ENCODE assay signal across 9 cellular contexts in the genomic region with DNA sequence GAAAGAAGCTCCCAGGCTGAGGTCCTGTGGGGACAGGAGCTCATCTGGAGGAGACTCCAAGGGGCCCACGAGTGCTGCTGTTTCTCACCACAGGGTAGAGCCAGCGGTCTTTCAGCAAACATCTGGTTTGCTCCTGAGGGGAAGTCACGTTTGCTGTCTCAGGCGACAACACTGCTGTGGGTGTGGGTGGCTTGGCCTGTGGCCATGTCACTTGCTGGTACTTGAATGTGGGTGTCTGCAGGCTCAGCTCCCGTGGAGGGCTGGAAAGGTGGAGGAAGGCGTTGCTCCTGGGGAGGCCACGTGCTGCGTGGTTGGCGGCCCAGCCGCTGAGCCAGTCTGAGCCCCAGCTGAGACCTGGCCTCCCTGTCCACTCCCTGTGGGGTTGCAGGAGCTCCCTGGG. TPM values are rescaled to one million over a fixed set of nuclear protein-coding genes. Genes with fewer than 3 reads are reported as not detected.
DNase-seq lines count a peak whose midpoint lies in the region; ATAC-seq and TF ChIP-seq lines count a peak whose summit lies in the region.
"Had no signal": no experiment of that assay in that cellular context is flagged by ENCODE, and none has a peak within 500 bp of the region (broad histone marks: within the 10 kb centered on the region; RNA-seq: fewer than 3 reads in every experiment).

No MANE protein-coding gene starts in this region.

- no peaks in the 10 kb centered on the region for H3K36me3 ChIP-seq in CD4-positive, CD25-positive, alpha-beta regulatory T cell (ENCODE audit: control insufficient read depth, insufficient read depth, low read length)

- peaks cover 12% of the 10 kb centered on the region for H3K4me1 ChIP-seq in CD4-positive, CD25-positive, alpha-beta regulatory T cell (ENCODE audit: control insufficient read depth, insufficient read depth, low read length, poor library complexity, severe bottlenecking)

- peaks cover 0 to 19% (median 11%) of the 10 kb centered on the region in 4 donors for H3K4me1 Mint-ChIP-seq in CD4-positive, CD25-positive, alpha-beta regulatory T cell
- no peaks in the 10 kb centered on the region for H3K4me1 Mint-ChIP-seq in HFFc6 (ENCODE audit: low read depth)

- no peak overlapping the region for H3K27ac ChIP-seq in CD4-positive, CD25-positive, alpha-beta regulatory T cell (ENCODE audit: insufficient read depth, low read length, poor library complexity, severe bottlenecking)
- H3K27ac ChIP-seq: upper lobe of left lung had no signal

- DNase-seq in CD4-positive, CD25-positive, alpha-beta regulatory T cell, result peak in 2 of 3 donors; percentile 16 to 25
- peak; percentile 74 for DNase-seq in activated CD8-positive, alpha-beta memory T cell treated with anti-CD3 and anti-CD28 coated beads for 24 hours
- DNase-seq in left kidney (ENCODE audit: low read depth, low spot score) (peak; percentile 33), HFFc6 (no peak), COLO668 (lab: John Stamatoyannopoulos, UW; ENCODE audit: unreplicated experiment) (no peak), islet precursor cell (no peak), posterior vena cava (ENCODE audit: low spot score) (no peak)

- TF ChIP-seq CTCF in HFFc6 (IDR thresholded peaks at IDR 0.05), result no peak

- ATAC-seq in CD4-positive, CD25-positive, alpha-beta regulatory T cell (ENCODE audit: low read depth in 2 of 2), result peak; percentile 31 to 63
- ATAC-seq in HG02852 (IDR thresholded peaks at IDR 0.05; ENCODE audit: unreplicated experiment), result peak; percentile 55

- H3K27ac Mint-ChIP-seq in CD4-positive, CD25-positive, alpha-beta regulatory T cell, result peak overlapping the region in 2 of 3 donors; percentile 89 to 90
- H3K27ac Mint-ChIP-seq in HFFc6, result no peak overlapping the region

- H3K27me3 Mint-ChIP-seq in CD4-positive, CD25-positive, alpha-beta regulatory T cell, result no peaks in the 10 kb centered on the region
- peaks cover 4% of the 10 kb centered on the region for H3K27me3 Mint-ChIP-seq in HFFc6 (ENCODE audit: insufficient read depth)

- no peaks in the 10 kb centered on the region for H3K9me3 ChIP-seq in CD4-positive, CD25-positive, alpha-beta regulatory T cell (ENCODE audit: control insufficient read depth in 2 of 2, low read length in 2 of 2)
- H3K9me3 ChIP-seq: upper lobe of left lung had no signal

- no peak overlapping the region for H3K4me3 ChIP-seq in CD4-positive, CD25-positive, alpha-beta regulatory T cell (ENCODE audit: low read depth, low read length)
- H3K4me3 ChIP-seq: upper lobe of left lung had no signal

- H3K4me3 Mint-ChIP-seq in CD4-positive, CD25-positive, alpha-beta regulatory T cell, result no peak overlapping the region
- no peak overlapping the region for H3K4me3 Mint-ChIP-seq in HFFc6

- intact Hi-C loops in posterior vena cava (cut with DNase I), result no loop called here

- peaks cover 0 to 1% (median 0%) of the 10 kb centered on the region in 7 donors for H3K9me3 Mint-ChIP-seq in CD4-positive, CD25-positive, alpha-beta regulatory T cell
- no peaks in the 10 kb centered on the region for H3K9me3 Mint-ChIP-seq in HFFc6

- peaks cover 8% of the 10 kb centered on the region for H3K36me3 Mint-ChIP-seq in CD4-positive, CD25-positive, alpha-beta regulatory T cell
- H3K36me3 Mint-ChIP-seq in HFFc6 (ENCODE audit: low read depth), result no peaks in the 10 kb centered on the region

- H3K27me3 ChIP-seq in CD4-positive, CD25-positive, alpha-beta regulatory T cell (ENCODE audit: control insufficient read depth, insufficient read depth, low read length), result no peaks in the 10 kb centered on the region
- H3K27me3 ChIP-seq: upper lobe of left lung had no signal

RNA-seq across cellular contexts. Expression of gene MPC1, which starts 52.8 kb away (rescaled TPM):
- total RNA-seq in CD4-positive, CD25-positive, alpha-beta regulatory T cell, result 25.7 TPM
- polyA plus RNA-seq in CD4-positive, CD25-positive, alpha-beta regulatory T cell, result 10 to 100 TPM; 70.2 to 92.1 (median 79.2) TPM
- 10 to 100 TPM; 21.7 to 24.5 (median 22.9) TPM for total RNA-seq in HFFc6 (2021; fragmentation: NEBNext Ultra II Directional; extraction: Animal tissue kit (Norgen Biotek cat#: 25700))
- total RNA-seq in posterior vena cava, result 10 to 100 TPM; 50.9 to 66.3 TPM

Comparison
In these comparisons a context has a peak if more than half of its experiments do, and no peak if none do; other contexts are left out.
1. DNase-seq: peak in CD4-positive, CD25-positive, alpha-beta regulatory T cell (2 of 3), activated CD8-positive, alpha-beta memory T cell treated with anti-CD3 and anti-CD28 coated beads for 24 hours (single experiment) and left kidney (single experiment); none in HFFc6 (single experiment), COLO668 (single experiment), islet precursor cell (single experiment) and posterior vena cava (single experiment).